ENCODE assay signal across 24 cellular contexts in genomic region chr1:82934069-82934468, GRCh38.
A peak's percentile ranks its signal among the peaks of the same experiment; 100 is the strongest.
DNase-seq lines count a peak whose midpoint lies in the region; ATAC-seq and TF ChIP-seq lines count a peak whose summit lies in the region.
"Had no signal": no experiment of that assay in that cellular context is flagged by ENCODE, and none has a peak within 500 bp of the region (broad histone marks: within the 10 kb centered on the region; RNA-seq: fewer than 3 reads in every experiment).

No MANE protein-coding gene starts in this region.

- no peaks in the 10 kb centered on the region for H3K4me1 Mint-ChIP-seq in activated naive CD8-positive, alpha-beta T cell treated with anti-CD3 and anti-CD28 coated beads for 36 hours
- H3K4me1 Mint-ChIP-seq: activated B cell treated with CpG ODN at 0.5 μM for 24 hours; activated CD4-positive, alpha-beta memory T cell treated with anti-CD3 and anti-CD28 coated beads, Interleukin-2, amount 10 ng/mL, durations not matched to agents 7 days and 5 days had no signal

- H3K9me3 ChIP-seq in right cardiac atrium (ENCODE audit: control insufficient read depth, low read length), result no peaks in the 10 kb centered on the region
- H3K9me3 ChIP-seq in upper lobe of right lung, result no peaks in the 10 kb centered on the region
- H3K9me3 ChIP-seq: colonic mucosa had no signal

- H3K27ac Mint-ChIP-seq in activated naive CD8-positive, alpha-beta T cell treated with anti-CD3 and anti-CD28 coated beads for 36 hours, result no peak overlapping the region
- H3K27ac Mint-ChIP-seq: activated B cell treated with CpG ODN at 0.5 μM for 24 hours; activated CD4-positive, alpha-beta memory T cell treated with anti-CD3 and anti-CD28 coated beads, Interleukin-2, amount 10 ng/mL, durations not matched to agents 7 days and 5 days; CD8-positive, alpha-beta T cell; mesothelial cell of epicardium; natural killer cell treated with Interleukin-12 subunit alpha and Interleukin-12 subunit beta and Interleukin-15 and Interleukin-18, amount 100 ng/mL, for 72 hours had no signal

- H3K4me3 ChIP-seq in right cardiac atrium (ENCODE audit: low read length), result no peak overlapping the region
- H3K4me3 ChIP-seq in upper lobe of right lung, result no peak overlapping the region
- H3K4me3 ChIP-seq: colonic mucosa, stomach had no signal

- peaks cover 1% of the 10 kb centered on the region for H3K9me3 Mint-ChIP-seq in activated naive CD8-positive, alpha-beta T cell treated with anti-CD3 and anti-CD28 coated beads for 36 hours
- H3K9me3 Mint-ChIP-seq: activated B cell treated with CpG ODN at 0.5 μM for 24 hours; activated CD4-positive, alpha-beta memory T cell treated with anti-CD3 and anti-CD28 coated beads, Interleukin-2, amount 10 ng/mL, durations not matched to agents 7 days and 5 days had no signal

- H3K36me3 Mint-ChIP-seq in activated naive CD8-positive, alpha-beta T cell treated with anti-CD3 and anti-CD28 coated beads for 36 hours, result no peaks in the 10 kb centered on the region
- H3K36me3 Mint-ChIP-seq: CD8-positive, alpha-beta T cell; mesothelial cell of epicardium had no signal

- no peak for TF ChIP-seq CTCF in upper lobe of right lung (IDR thresholded peaks at IDR 0.05)

- peaks cover 5% of the 10 kb centered on the region for H3K27me3 Mint-ChIP-seq in activated naive CD8-positive, alpha-beta T cell treated with anti-CD3 and anti-CD28 coated beads for 36 hours
- H3K27me3 Mint-ChIP-seq: activated CD4-positive, alpha-beta memory T cell treated with anti-CD3 and anti-CD28 coated beads, Interleukin-2, amount 10 ng/mL, durations not matched to agents 7 days and 5 days; natural killer cell treated with Interleukin-12 subunit alpha and Interleukin-12 subunit beta and Interleukin-15 and Interleukin-18, amount 100 ng/mL, for 72 hours had no signal

- peaks cover 2% of the 10 kb centered on the region for H3K4me1 ChIP-seq in right cardiac atrium (ENCODE audit: control insufficient read depth, insufficient read depth, low read length)
- no peaks in the 10 kb centered on the region for H3K4me1 ChIP-seq in upper lobe of right lung
- H3K4me1 ChIP-seq: colonic mucosa, parathyroid adenoma, stomach had no signal

- no peaks in the 10 kb centered on the region for H3K27me3 ChIP-seq in right cardiac atrium (ENCODE audit: control insufficient read depth, insufficient read depth)
- no peaks in the 10 kb centered on the region for H3K27me3 ChIP-seq in upper lobe of right lung
- H3K27me3 ChIP-seq: brain microvascular endothelial cell, colonic mucosa, stomach had no signal

- no peak overlapping the region for H3K4me3 Mint-ChIP-seq in activated naive CD8-positive, alpha-beta T cell treated with anti-CD3 and anti-CD28 coated beads for 36 hours
- H3K4me3 Mint-ChIP-seq: activated B cell treated with CpG ODN at 0.5 μM for 24 hours; activated CD4-positive, alpha-beta memory T cell treated with anti-CD3 and anti-CD28 coated beads, Interleukin-2, amount 10 ng/mL, durations not matched to agents 7 days and 5 days; CD8-positive, alpha-beta T cell; mesothelial cell of epicardium; natural killer cell treated with Interleukin-12 subunit alpha and Interleukin-12 subunit beta and Interleukin-15 and Interleukin-18, amount 100 ng/mL, for 72 hours had no signal

- intact Hi-C loops in right cardiac atrium (cut with DNase I) (no loop called here), cardiac septum (cut with DNase I) (no loop called here), upper lobe of right lung (cut with DNase I) (no loop called here)

- DNase-seq in DMS 273 (lab: John Stamatoyannopoulos, UW; ENCODE audit: unreplicated experiment) (peak; percentile 14), DMS 273 treated with DMSO at 0.1 percent for 48 hours (lab: John Stamatoyannopoulos, UW) (no peak), right cardiac atrium (peak; percentile 25 to 43 (median 30)), cardiac septum (ENCODE audit: low spot score) (no peak), cerebellum (ENCODE audit: low spot score) (peak; percentile 28), upper lobe of right lung (no peak)
- DNase-seq in activated naive CD8-positive, alpha-beta T cell treated with anti-CD3 and anti-CD28 coated beads for 36 hours, result no peak
- DNase-seq: activated B cell treated with CpG ODN at 0.5 μM for 24 hours; activated CD4-positive, alpha-beta memory T cell treated with anti-CD3 and anti-CD28 coated beads, Interleukin-2, amount 10 ng/mL, durations not matched to agents 7 days and 5 days; activated gamma-delta T cell; brain microvascular endothelial cell; CD8-positive, alpha-beta T cell; colonic mucosa; Kasumi-1; NCI-H2171 treated with DMSO at 0.1 percent for 48 hours; stimulated activated CD4-positive, alpha-beta T cell treated with anti-CD3 and anti-CD28 coated beads, Interleukin-15, amount 100 ng/mL, for 24 hours; stomach; trophoblast cell had no signal

- ATAC-seq in right cardiac atrium (no peak), upper lobe of right lung (peak; percentile 41), HG02885 (IDR thresholded peaks at IDR 0.05; ENCODE audit: poor library complexity, unreplicated experiment) (no peak)
- ATAC-seq: CD8-positive, alpha-beta T cell; natural killer cell treated with Interleukin-12 subunit alpha and Interleukin-12 subunit beta and Interleukin-15 and Interleukin-18, amount 100 ng/mL, for 72 hours; sciatic nerve had no signal

- WGBS in right cardiac atrium, result 89% methylated on average over 2 of the region's 2 CpGs

- no peak overlapping the region for H3K27ac ChIP-seq in right cardiac atrium (ENCODE audit: low read length)
- no peak overlapping the region for H3K27ac ChIP-seq in upper lobe of right lung
- H3K27ac ChIP-seq: 22Rv1, brain microvascular endothelial cell, colonic mucosa, parathyroid adenoma, stomach had no signal

- no peaks in the 10 kb centered on the region for H3K36me3 ChIP-seq in upper lobe of right lung
- H3K36me3 ChIP-seq: brain microvascular endothelial cell, colonic mucosa, stomach had no signal

Comparison
In these comparisons a context has a peak if more than half of its experiments do, and no peak if none do; other contexts are left out.
1. DNase-seq: peak in DMS 273 (single experiment), right cardiac atrium (3 of 3) and cerebellum (single experiment); none in DMS 273 treated with DMSO at 0.1 percent for 48 hours (single experiment), cardiac septum (single experiment), upper lobe of right lung (single experiment) and activated naive CD8-positive, alpha-beta T cell treated with anti-CD3 and anti-CD28 coated beads for 36 hours (single experiment).